ENCODE assay signal across 27 cellular contexts in genomic region chr5:179416906-179417470, GRCh38.
"Had no signal": no experiment of that assay in that cellular context is flagged by ENCODE, and none has a peak within 500 bp of the region (broad histone marks: within the 10 kb centered on the region; RNA-seq: fewer than 3 reads in every experiment).

No MANE protein-coding gene starts in this region.

- DNase-seq: activated CD4-positive, alpha-beta T cell treated with anti-CD3 and anti-CD28 coated beads, Interleukin-2, amount 50 U/mL, for 1 hour; activated CD4-positive, CD25-positive, alpha-beta regulatory T cell treated with anti-CD3 and anti-CD28 coated beads, Interleukin-2, amount 50 U/mL, for 72 hours; activated CD8-positive, alpha-beta memory T cell treated with anti-CD3 and anti-CD28 coated beads, Interleukin-2, amount 50 U/mL, for 48 hours; activated naive CD4-positive, alpha-beta T cell; activated naive CD8-positive, alpha-beta T cell treated with anti-CD3 and anti-CD28 coated beads for 36 hours; activated T-cell treated with anti-CD3 and anti-CD28 coated beads, Interleukin-2, amount 50 U/mL, for 4 hours; amniotic stem cell; effector CD4-positive, alpha-beta T cell; erythroblast; foreskin fibroblast; lower lobe of right lung; mesendoderm; mucosa of descending colon; right cardiac atrium; stimulated activated CD4-positive, alpha-beta T cell treated with anti-CD3 and anti-CD28 coated beads, Interleukin-12 subunit alpha, Interleukin-12 subunit beta, amount 100 ng/mL, for 4 hours; substantia nigra; thyroid gland; upper lobe of right lung; WERI-Rb-1 had no signal

- H3K4me3 Mint-ChIP-seq: activated naive CD8-positive, alpha-beta T cell treated with anti-CD3 and anti-CD28 coated beads for 36 hours; activated T-cell treated with anti-CD3 and anti-CD28 coated beads, Interleukin-2, amount 50 U/mL, for 4 hours; stimulated activated naive CD8-positive, alpha-beta T cell treated with anti-CD3 and anti-CD28 coated beads, Interleukin-15, Interleukin-2, amounts not matched to agents 100 ng/mL and 50 ng/mL, for 24 hours; T-cell had no signal

- H3K9me3 Mint-ChIP-seq: activated naive CD8-positive, alpha-beta T cell treated with anti-CD3 and anti-CD28 coated beads for 36 hours; activated T-cell treated with anti-CD3 and anti-CD28 coated beads, Interleukin-2, amount 50 U/mL, for 4 hours; activated T-helper 2 cell treated with anti-CD3 and anti-CD28 coated beads, Interferon-gamma antibody, Interleukin-2, Interleukin-4, amounts not matched to agents 10 μg/mL and 5 μg/mL and 100 μg/mL, durations not matched to agents 14 hours and 24 hours and 36 hours; stimulated activated naive CD8-positive, alpha-beta T cell treated with anti-CD3 and anti-CD28 coated beads, Interleukin-15, Interleukin-2, amounts not matched to agents 100 ng/mL and 50 ng/mL, for 24 hours; T-cell had no signal

- H3K27me3 Mint-ChIP-seq: stimulated activated naive CD8-positive, alpha-beta T cell treated with anti-CD3 and anti-CD28 coated beads, Interleukin-15, Interleukin-2, amounts not matched to agents 100 ng/mL and 50 ng/mL, for 24 hours had no signal

- FAIRE-seq: TTC549 had no signal

- H3K27ac ChIP-seq: breast epithelium, lower lobe of right lung, neutrophil, parathyroid adenoma, thyroid gland, upper lobe of right lung, WERI-Rb-1 had no signal

- H3K36me3 ChIP-seq: breast epithelium, lower lobe of right lung, neutrophil, thyroid gland, upper lobe of right lung, WERI-Rb-1 had no signal

- ATAC-seq: activated T-cell treated with anti-CD3 and anti-CD28 coated beads, Interleukin-2, amount 50 U/mL, for 4 hours; left lobe of liver; lower lobe of right lung; mucosa of descending colon; T-cell; upper lobe of right lung had no signal

- H3K9ac ChIP-seq: parathyroid adenoma had no signal

- H3K36me3 Mint-ChIP-seq: activated naive CD8-positive, alpha-beta T cell treated with anti-CD3 and anti-CD28 coated beads for 36 hours; T-cell had no signal

- H3K9me3 ChIP-seq: breast epithelium, lower lobe of right lung, mucosa of descending colon, neutrophil, thyroid gland, upper lobe of right lung had no signal

- H3K27ac Mint-ChIP-seq: activated naive CD8-positive, alpha-beta T cell treated with anti-CD3 and anti-CD28 coated beads for 36 hours; activated T-helper 2 cell treated with anti-CD3 and anti-CD28 coated beads, Interferon-gamma antibody, Interleukin-2, Interleukin-4, amounts not matched to agents 10 μg/mL and 5 μg/mL and 100 μg/mL, durations not matched to agents 14 hours and 24 hours and 36 hours; stimulated activated naive CD8-positive, alpha-beta T cell treated with anti-CD3 and anti-CD28 coated beads, Interleukin-15, Interleukin-2, amounts not matched to agents 100 ng/mL and 50 ng/mL, for 24 hours; T-cell had no signal

- H2AFZ ChIP-seq: parathyroid adenoma had no signal

- H3K4me1 Mint-ChIP-seq: activated naive CD8-positive, alpha-beta T cell treated with anti-CD3 and anti-CD28 coated beads for 36 hours; T-cell had no signal

- H3K79me2 ChIP-seq: parathyroid adenoma had no signal

- H3K27me3 ChIP-seq: breast epithelium, thyroid gland had no signal

- H3K4me3 ChIP-seq: breast epithelium, lower lobe of right lung, mucosa of descending colon, thyroid gland, upper lobe of right lung had no signal

- H3K4me1 ChIP-seq: breast epithelium, lower lobe of right lung, parathyroid adenoma, thyroid gland, upper lobe of right lung had no signal
